ENCODE assay signal across 28 cellular contexts in genomic region chr14:38856798-38857197, GRCh38.
"Had no signal": no experiment of that assay in that cellular context is flagged by ENCODE, and none has a peak within 500 bp of the region (broad histone marks: within the 10 kb centered on the region; RNA-seq: fewer than 3 reads in every experiment).

No MANE protein-coding gene starts in this region.

- H3K27ac ChIP-seq: colonic mucosa, coronary artery, dorsolateral prefrontal cortex, epithelial cell of prostate, esophagus muscularis mucosa, esophagus squamous epithelium, foreskin keratinocyte, gastrocnemius medialis, gastroesophageal sphincter, heart left ventricle, heart right ventricle had no signal

- DNase-seq: colonic mucosa; cortex of kidney; dermis blood vessel endothelial cell; dorsolateral prefrontal cortex; effector CD4-positive, alpha-beta T cell; effector CD8-positive, alpha-beta T cell; effector memory CD4-positive, alpha-beta T cell; effector memory CD8-positive, alpha-beta T cell; endodermal cell; erythroblast; esophagus squamous epithelium; foreskin fibroblast; foreskin keratinocyte; foreskin melanocyte; gastrocnemius medialis; glutamatergic neuron; head of caudate nucleus; heart left ventricle; heart right ventricle had no signal

- H3K9me3 ChIP-seq: colonic mucosa, esophagus muscularis mucosa, esophagus squamous epithelium, gastrocnemius medialis, gastroesophageal sphincter had no signal

- H3K4me3 ChIP-seq: colonic mucosa, coronary artery, dorsolateral prefrontal cortex, esophagus muscularis mucosa, esophagus squamous epithelium, gastrocnemius medialis, gastroesophageal sphincter, heart left ventricle, heart right ventricle had no signal

- H3K27me3 ChIP-seq: colonic mucosa, dorsolateral prefrontal cortex, esophagus muscularis mucosa, esophagus squamous epithelium, foreskin keratinocyte, gastrocnemius medialis, gastroesophageal sphincter, heart left ventricle, heart right ventricle had no signal

- FAIRE-seq: colon, endometrium, endothelial cell of umbilical vein, frontal cortex had no signal

- H3K36me3 ChIP-seq: colonic mucosa, esophagus muscularis mucosa, esophagus squamous epithelium, gastrocnemius medialis, gastroesophageal sphincter, heart left ventricle, heart right ventricle had no signal

- H3K4me1 ChIP-seq: colonic mucosa, esophagus muscularis mucosa, esophagus squamous epithelium, foreskin keratinocyte, gastrocnemius medialis, gastroesophageal sphincter, heart left ventricle, heart right ventricle had no signal

- ATAC-seq: effector memory CD8-positive, alpha-beta T cell; esophagus mucosa; foreskin keratinocyte; gastrocnemius medialis; gastroesophageal sphincter; heart left ventricle; heart right ventricle had no signal
